Comparison of ENCODE assay signal across 28 cellular contexts in genomic region chr20:7231303-7231702, GRCh38.
DNase-seq lines count a peak whose midpoint lies in the region; ATAC-seq and TF ChIP-seq lines count a peak whose summit lies in the region.
"Had no signal": no experiment of that assay in that cellular context is flagged by ENCODE, and none has a peak within 500 bp of the region (broad histone marks: within the 10 kb centered on the region; RNA-seq: fewer than 3 reads in every experiment).

No MANE protein-coding gene starts in this region.

- DNase-seq in mammary epithelial cell = peak; percentile 37
- DNase-seq in MCF 10A (ENCODE audit: unreplicated experiment) = no peak
- no peak for DNase-seq in cerebellum (ENCODE audit: low spot score)
- DNase-seq in NCI-H69 (lab: John Stamatoyannopoulos, UW) = no peak
- DNase-seq in A172 (ENCODE audit: low spot score) = no peak
- DNase-seq: activated gamma-delta T cell; COR-L47; dermis blood vessel endothelial cell; EL; erythroblast; H7; NCI-H1105; NCI-H2107; NCI-H510A treated with DMSO at 0.1 percent for 48 hours; Right ventricle myocardium superior; stimulated activated CD4-positive, alpha-beta T cell treated with anti-CD3 and anti-CD28 coated beads, Interleukin-2, amount 100 ng/mL, for 48 hours; stomach; T-helper 1 cell; upper lobe of left lung had no signal

- BruUV-seq in mammary epithelial cell (replicated peaks; lab: Mats Ljungman, UMichigan) = no TSS peak
- no TSS peak for BruUV-seq in MCF 10A (replicated peaks; lab: Mats Ljungman, UMichigan)

- no peak overlapping the region for H3K4me2 ChIP-seq in mammary epithelial cell (ENCODE audit: insufficient read depth, low read depth, low read length)

- intact Hi-C loops in mammary epithelial cell (cut with micrococcal nuclease) (no loop called here), MCF 10A (cut with micrococcal nuclease) (no loop called here)

- no peak overlapping the region for H3K4me3 Mint-ChIP-seq in MCF 10A (ENCODE audit: unreplicated experiment)
- H3K4me3 Mint-ChIP-seq: B cell, mesothelial cell of epicardium, nephron had no signal

- H3K4me1 Mint-ChIP-seq in MCF 10A (ENCODE audit: insufficient read depth, unreplicated experiment) = no peaks in the 10 kb centered on the region
- H3K4me1 Mint-ChIP-seq: B cell, mesothelial cell of epicardium, nephron had no signal

- no peaks in the 10 kb centered on the region for H3K9me3 Mint-ChIP-seq in MCF 10A (ENCODE audit: unreplicated experiment)

- dilution Hi-C loops in mammary epithelial cell (cut with HindIII; ENCODE audit: low sequenced_read_pairs) = no loop called here

- ATAC-seq in HG02759 (IDR thresholded peaks at IDR 0.05; ENCODE audit: unreplicated experiment) = peak; percentile 93
- peak; percentile 94 for ATAC-seq in HG03457 (IDR thresholded peaks at IDR 0.05; ENCODE audit: unreplicated experiment)
- no peak for ATAC-seq in GM21825 (IDR thresholded peaks at IDR 0.05; ENCODE audit: unreplicated experiment)

- no peaks in the 10 kb centered on the region for H3K79me2 ChIP-seq in mammary epithelial cell (ENCODE audit: insufficient read depth, low read length)

- no peak overlapping the region for H3K4me3 ChIP-seq in mammary epithelial cell (replicated peaks in 1 of 3; ENCODE audit: insufficient read depth in 1 of 3, low read depth in 2 of 3, low read length in 3 of 3)
- H3K4me3 ChIP-seq: breast epithelium, stomach, upper lobe of left lung had no signal

- no peaks in the 10 kb centered on the region for H3K27me3 Mint-ChIP-seq in MCF 10A (ENCODE audit: insufficient read depth, unreplicated experiment)
- H3K27me3 Mint-ChIP-seq: B cell had no signal

- no peaks in the 10 kb centered on the region for H3K27me3 ChIP-seq in mammary epithelial cell (ENCODE audit: insufficient read depth, low read length)
- H3K27me3 ChIP-seq: breast epithelium, stomach, upper lobe of left lung had no signal

- no peaks in the 10 kb centered on the region for H3K4me1 ChIP-seq in mammary epithelial cell (ENCODE audit: insufficient read depth, low read length)
- H3K4me1 ChIP-seq: breast epithelium, stomach, upper lobe of left lung had no signal

- no peak overlapping the region for H3K9ac ChIP-seq in mammary epithelial cell (ENCODE audit: insufficient read depth, low read length)

- H3K36me3 ChIP-seq in mammary epithelial cell (ENCODE audit: insufficient read depth, low read length) = no peaks in the 10 kb centered on the region
- H3K36me3 ChIP-seq: breast epithelium, stomach, upper lobe of left lung had no signal

- no peak overlapping the region for H3K27ac Mint-ChIP-seq in MCF 10A (ENCODE audit: low read depth, unreplicated experiment)
- H3K27ac Mint-ChIP-seq: B cell, mesothelial cell of epicardium, nephron had no signal

- CTCF ChIA-PET in mammary epithelial cell (lab: Charles Lee; ENCODE audit: low non-redundant PET) (interaction anchor here (0.6 kb wide), 1 partner anchor 70 kb away, joined by 3 read pairs; no protein-coding TSS in a partner anchor), MCF 10A (lab: Yijun Ruan, JAX) (no interaction called here)

- in situ Hi-C loops in mammary epithelial cell (cut with MboI; ENCODE audit: low sequenced_read_pairs in 2 of 2) = no loop called here

- H2AFZ ChIP-seq in mammary epithelial cell (ENCODE audit: low read depth, low read length) = no peak overlapping the region

- peaks cover 7% of the 10 kb centered on the region for H3K9me3 ChIP-seq in mammary epithelial cell (replicated peaks; ENCODE audit: insufficient read depth, low read length)

- H3K27ac ChIP-seq in mammary epithelial cell (ENCODE audit: insufficient read depth, low read depth, low read length) = no peak overlapping the region
- H3K27ac ChIP-seq: 22Rv1, breast epithelium, stomach, upper lobe of left lung, VCaP had no signal

- H3K36me3 Mint-ChIP-seq in MCF 10A (ENCODE audit: insufficient read depth, unreplicated experiment) = no peaks in the 10 kb centered on the region

- TF ChIP-seq CTCF in mammary epithelial cell (conservative IDR thresholded peaks at IDR 0.05 in 1 of 2, IDR thresholded peaks at IDR 0.05 in 1 of 2; ENCODE audit: extremely low read depth in 1 of 2, insufficient read depth in 1 of 2, low read depth in 1 of 2, low read length in 2 of 2) (no peak), MCF 10A (IDR thresholded peaks at IDR 0.05; ENCODE audit: unreplicated experiment) (no peak)

- no peaks in the 10 kb centered on the region for H4K20me1 ChIP-seq in mammary epithelial cell (ENCODE audit: insufficient read depth, low read length)

- POLR2A ChIA-PET in MCF 10A (lab: Yijun Ruan, JAX) = no interaction called here
